Comparison of ENCODE assay signal across 16 cellular contexts in the genomic region with DNA sequence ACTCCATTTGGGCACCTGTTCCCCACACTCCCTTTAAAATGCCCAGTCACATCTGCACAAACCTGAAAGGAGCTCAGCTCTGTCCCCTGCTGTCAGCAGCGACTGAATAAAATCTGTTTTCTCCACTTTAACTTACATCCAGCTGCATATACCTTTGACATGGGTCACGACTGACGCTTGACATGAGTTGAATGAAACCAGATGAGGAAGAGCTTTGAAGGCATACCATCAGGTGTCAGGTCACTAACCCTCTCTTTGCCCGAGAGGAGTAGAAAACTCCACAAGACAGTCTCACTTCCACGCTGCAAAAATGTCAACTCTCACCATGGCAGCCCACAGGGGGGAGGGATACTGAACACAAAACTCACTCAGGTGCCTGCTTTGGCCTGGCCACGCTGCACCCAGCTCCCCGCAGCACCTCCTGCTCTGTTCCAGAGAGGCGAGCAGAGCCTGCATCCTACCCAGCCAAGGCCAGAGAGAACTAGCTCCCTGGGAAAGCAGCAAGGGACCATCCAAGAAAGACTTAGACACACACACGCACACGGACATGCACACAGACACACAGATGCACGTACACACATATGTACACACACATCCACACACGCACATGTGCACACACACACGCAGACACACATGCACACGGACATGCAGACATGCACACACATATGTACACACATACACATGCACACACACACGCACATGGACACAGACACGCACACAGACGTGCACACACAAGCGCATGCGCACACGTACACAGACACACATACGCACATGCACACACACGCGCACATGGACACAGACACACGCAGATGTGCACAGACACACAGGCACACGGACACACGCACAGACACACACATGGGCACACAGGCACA.
DNase-seq lines count a peak whose midpoint lies in the region; ATAC-seq and TF ChIP-seq lines count a peak whose summit lies in the region.
"Had no signal": no experiment of that assay in that cellular context is flagged by ENCODE, and none has a peak within 500 bp of the region (broad histone marks: within the 10 kb centered on the region; RNA-seq: fewer than 3 reads in every experiment).

No MANE protein-coding gene starts in this region.

- peak overlapping the region; percentile 72 for H3K27ac ChIP-seq in OCI-LY7 (ENCODE audit: low read depth, low read length, poor library complexity, severe bottlenecking)
- no peak overlapping the region for H3K27ac ChIP-seq in lower lobe of right lung
- H3K27ac ChIP-seq in sigmoid colon: no peak overlapping the region
- H3K27ac ChIP-seq in foreskin keratinocyte: no peak overlapping the region

- H3K4me1 Mint-ChIP-seq in activated T-cell treated with anti-CD3 and anti-CD28 coated beads, Interleukin-2, amount 50 U/mL, for 24 hours (ENCODE audit: low read depth): peaks cover 54% of the 10 kb centered on the region
- H3K4me1 Mint-ChIP-seq in activated T-cell treated with anti-CD3 and anti-CD28 coated beads, Interleukin-2, amount 50 U/mL, for 72 hours (ENCODE audit: low read depth): peaks cover 54% of the 10 kb centered on the region
- peaks cover 30% of the 10 kb centered on the region for H3K4me1 Mint-ChIP-seq in activated CD4-positive, alpha-beta memory T cell treated with anti-CD3 and anti-CD28 coated beads, Interleukin-2, amount 10 ng/mL, durations not matched to agents 7 days and 5 days

- CTCF ChIA-PET in OCI-LY7 (lab: Charles Lee; ENCODE audit: unreplicated experiment): interaction anchor here (0.6 to 1.4 kb wide), 2 partner anchors 23 to 58 kb away, joined by 3 to 4 read pairs; no protein-coding TSS in a partner anchor
- CTCF ChIA-PET in activated CD4-positive, alpha-beta memory T cell treated with anti-CD3 and anti-CD28 coated beads, Interleukin-2, amount 10 ng/mL, durations not matched to agents 7 days and 5 days (lab: Charles Lee): no interaction called here

- no peak overlapping the region for H2AFZ ChIP-seq in OCI-LY7 (ENCODE audit: low read length)

- H3K9me3 ChIP-seq in OCI-LY7 (ENCODE audit: low read length) (no peaks in the 10 kb centered on the region), lower lobe of right lung (no peaks in the 10 kb centered on the region), sigmoid colon (no peaks in the 10 kb centered on the region)

- no peak for TF ChIP-seq POLR2A in sigmoid colon (IDR thresholded peaks at IDR 0.05)

- TF ChIP-seq CTCF in OCI-LY7 (conservative IDR thresholded peaks at IDR 0.05; ENCODE audit: low read length): 0 out of 2 replicates have a peak, but pooled peaks have one; percentile 31
- TF ChIP-seq CTCF in lower lobe of right lung (IDR thresholded peaks at IDR 0.05): no peak
- TF ChIP-seq CTCF in sigmoid colon (IDR thresholded peaks at IDR 0.05): no peak
- TF ChIP-seq CTCF in foreskin keratinocyte (conservative IDR thresholded peaks at IDR 0.05): no peak

- no peak for DNase-seq in activated T-cell treated with anti-CD3 and anti-CD28 coated beads, Interleukin-2, amount 50 U/mL, for 24 hours
- DNase-seq in activated T-cell treated with anti-CD3 and anti-CD28 coated beads, Interleukin-2, amount 50 U/mL, for 72 hours: no peak
- DNase-seq in OCI-LY7 (ENCODE audit: low spot score) (peak; percentile 55), lower lobe of right lung (peak; percentile 14), sigmoid colon (peak; percentile 41), foreskin keratinocyte (no peak)
- no peak for DNase-seq in activated CD4-positive, alpha-beta memory T cell treated with anti-CD3 and anti-CD28 coated beads, Interleukin-2, amount 10 ng/mL, durations not matched to agents 7 days and 5 days
- DNase-seq: activated CD4-positive, CD25-positive, alpha-beta regulatory T cell; foreskin melanocyte; NCI-H2029; NCI-H526 had no signal

- H3K4me3 Mint-ChIP-seq in activated T-cell treated with anti-CD3 and anti-CD28 coated beads, Interleukin-2, amount 50 U/mL, for 24 hours: no peak overlapping the region
- H3K4me3 Mint-ChIP-seq in activated T-cell treated with anti-CD3 and anti-CD28 coated beads, Interleukin-2, amount 50 U/mL, for 72 hours: no peak overlapping the region
- no peak overlapping the region for H3K4me3 Mint-ChIP-seq in activated CD4-positive, alpha-beta memory T cell treated with anti-CD3 and anti-CD28 coated beads, Interleukin-2, amount 10 ng/mL, durations not matched to agents 7 days and 5 days
- H3K4me3 Mint-ChIP-seq: activated naive CD8-positive, alpha-beta T cell treated with anti-CD3 and anti-CD28 coated beads for 36 hours; mesothelial cell of epicardium had no signal

- no peaks in the 10 kb centered on the region for H3K79me2 ChIP-seq in OCI-LY7 (ENCODE audit: insufficient read depth, low read depth, low read length)

- BruUV-seq in OCI-LY7 (replicated peaks; lab: Mats Ljungman, UMichigan): no TSS peak

- TF ChIP-seq EP300 in sigmoid colon (IDR thresholded peaks at IDR 0.05): no peak

- H3K4me3 ChIP-seq in OCI-LY7 (ENCODE audit: low read depth, low read length, poor library complexity, severe bottlenecking): no peak overlapping the region
- no peak overlapping the region for H3K4me3 ChIP-seq in lower lobe of right lung
- H3K4me3 ChIP-seq in sigmoid colon: no peak overlapping the region

- no peaks in the 10 kb centered on the region for H3K9me3 Mint-ChIP-seq in activated T-cell treated with anti-CD3 and anti-CD28 coated beads, Interleukin-2, amount 50 U/mL, for 24 hours
- H3K9me3 Mint-ChIP-seq in activated T-cell treated with anti-CD3 and anti-CD28 coated beads, Interleukin-2, amount 50 U/mL, for 72 hours: no peaks in the 10 kb centered on the region
- H3K9me3 Mint-ChIP-seq in activated CD4-positive, alpha-beta memory T cell treated with anti-CD3 and anti-CD28 coated beads, Interleukin-2, amount 10 ng/mL, durations not matched to agents 7 days and 5 days: no peaks in the 10 kb centered on the region
- H3K9me3 Mint-ChIP-seq: activated naive CD8-positive, alpha-beta T cell treated with anti-CD3 and anti-CD28 coated beads for 36 hours; central memory CD8-positive, alpha-beta T cell; T-cell had no signal

- POLR2A ChIA-PET in OCI-LY7 (lab: Charles Lee): interaction anchor here (0.8 to 2.5 kb wide), 4 partner anchors 11 to 67 kb away, joined by 3 to 8 read pairs (median 4); no protein-coding TSS in a partner anchor
- POLR2A ChIA-PET in activated CD4-positive, alpha-beta memory T cell treated with anti-CD3 and anti-CD28 coated beads, Interleukin-2, amount 10 ng/mL, durations not matched to agents 7 days and 5 days (lab: Charles Lee): interaction anchor here (1.3 kb wide), 1 partner anchor 9 kb away, joined by 3 read pairs; no protein-coding TSS in a partner anchor

- no peak for ATAC-seq in activated T-cell treated with anti-CD3 and anti-CD28 coated beads, Interleukin-2, amount 50 U/mL, for 72 hours (replicated peaks in 1 of 2)
- ATAC-seq in lower lobe of right lung (no peak), GM18868 (IDR thresholded peaks at IDR 0.05; ENCODE audit: unreplicated experiment) (no peak), foreskin keratinocyte (no peak)

- WGBS in sigmoid colon, 2 donors: 83 to 97% methylated on average over 26 of the region's 26 CpGs

- H3K4me1 ChIP-seq in OCI-LY7 (ENCODE audit: insufficient read depth, low read length, poor library complexity, severe bottlenecking) (peaks cover 52% of the 10 kb centered on the region), lower lobe of right lung (peaks cover 18% of the 10 kb centered on the region), sigmoid colon (peaks cover 0 to 12% (median 10%) of the 10 kb centered on the region in 4 donors), foreskin keratinocyte (no peaks in the 10 kb centered on the region)

- H3K9me2 ChIP-seq in OCI-LY7 (ENCODE audit: insufficient read depth, low read length): no peaks in the 10 kb centered on the region

- H3K36me3 Mint-ChIP-seq in activated T-cell treated with anti-CD3 and anti-CD28 coated beads, Interleukin-2, amount 50 U/mL, for 24 hours (ENCODE audit: low read depth): peaks cover 23% of the 10 kb centered on the region
- peaks cover 0 to 2% of the 10 kb centered on the region in 2 donors for H3K36me3 Mint-ChIP-seq in activated T-cell treated with anti-CD3 and anti-CD28 coated beads, Interleukin-2, amount 50 U/mL, for 72 hours (ENCODE audit: insufficient read depth in 2 of 2)
- H3K36me3 Mint-ChIP-seq in activated CD4-positive, alpha-beta memory T cell treated with anti-CD3 and anti-CD28 coated beads, Interleukin-2, amount 10 ng/mL, durations not matched to agents 7 days and 5 days (ENCODE audit: low read depth): peaks cover 4% of the 10 kb centered on the region

- H3K4me2 ChIP-seq in OCI-LY7 (ENCODE audit: low read length): peak overlapping the region; percentile 71

- H4K20me1 ChIP-seq in OCI-LY7 (ENCODE audit: insufficient read depth, low read length): no peaks in the 10 kb centered on the region; the same call in 1 of the 2 replicates

- intact Hi-C loops in OCI-LY7 (cut with micrococcal nuclease; ENCODE audit: unreplicated experiment) (loop anchor here (2.0 kb wide), 3 partner anchors 25 to 101 kb away; no protein-coding TSS in a partner anchor), lower lobe of right lung (cut with DNase I) (no loop called here), sigmoid colon (cut with DNase I) (no loop called here)

- H3K36me3 ChIP-seq in OCI-LY7 (ENCODE audit: insufficient read depth, low read length) (peaks cover 15% of the 10 kb centered on the region), lower lobe of right lung (no peaks in the 10 kb centered on the region), sigmoid colon (peaks cover 0 to 7% (median 0%) of the 10 kb centered on the region in 4 donors)

- no peaks in the 10 kb centered on the region for H3K27me3 ChIP-seq in lower lobe of right lung (ENCODE audit: low read depth)
- H3K27me3 ChIP-seq in sigmoid colon: no peaks in the 10 kb centered on the region
- no peaks in the 10 kb centered on the region for H3K27me3 ChIP-seq in foreskin keratinocyte

- no peaks in the 10 kb centered on the region for H3K27me3 Mint-ChIP-seq in activated T-cell treated with anti-CD3 and anti-CD28 coated beads, Interleukin-2, amount 50 U/mL, for 24 hours
- no peaks in the 10 kb centered on the region for H3K27me3 Mint-ChIP-seq in activated T-cell treated with anti-CD3 and anti-CD28 coated beads, Interleukin-2, amount 50 U/mL, for 72 hours (ENCODE audit: low read depth)
- H3K27me3 Mint-ChIP-seq in activated CD4-positive, alpha-beta memory T cell treated with anti-CD3 and anti-CD28 coated beads, Interleukin-2, amount 10 ng/mL, durations not matched to agents 7 days and 5 days: no peaks in the 10 kb centered on the region
- H3K27me3 Mint-ChIP-seq: activated naive CD8-positive, alpha-beta T cell treated with anti-CD3 and anti-CD28 coated beads for 36 hours; central memory CD8-positive, alpha-beta T cell; T-cell had no signal

- peak overlapping the region; percentile 16 for H3K27ac Mint-ChIP-seq in activated T-cell treated with anti-CD3 and anti-CD28 coated beads, Interleukin-2, amount 50 U/mL, for 24 hours
- H3K27ac Mint-ChIP-seq in activated T-cell treated with anti-CD3 and anti-CD28 coated beads, Interleukin-2, amount 50 U/mL, for 72 hours: no peak overlapping the region
- no peak overlapping the region for H3K27ac Mint-ChIP-seq in activated CD4-positive, alpha-beta memory T cell treated with anti-CD3 and anti-CD28 coated beads, Interleukin-2, amount 10 ng/mL, durations not matched to agents 7 days and 5 days
- H3K27ac Mint-ChIP-seq: activated naive CD8-positive, alpha-beta T cell treated with anti-CD3 and anti-CD28 coated beads for 36 hours; mesothelial cell of epicardium; T-cell had no signal

Comparison
In these comparisons a context has a peak if more than half of its experiments do, and no peak if none do; other contexts are left out.
1. DNase-seq: peak in OCI-LY7 (single experiment), lower lobe of right lung (single experiment) and sigmoid colon (single experiment); none in activated T-cell treated with anti-CD3 and anti-CD28 coated beads, Interleukin-2, amount 50 U/mL, for 24 hours (single experiment), activated T-cell treated with anti-CD3 and anti-CD28 coated beads, Interleukin-2, amount 50 U/mL, for 72 hours (0 of 2), activated CD4-positive, alpha-beta memory T cell treated with anti-CD3 and anti-CD28 coated beads, Interleukin-2, amount 10 ng/mL, durations not matched to agents 7 days and 5 days (single experiment) and foreskin keratinocyte (0 of 2).